ENCODE assay signal across 1 cellular context in genomic region chrX:6021316-6022091, GRCh38.
TF ChIP-seq lines count a peak whose summit lies in the region.

No MANE protein-coding gene starts in this region.

TF ChIP-seq in H1, 55 proteins besides CTCF, POLR2A, EP300 and RAD21 (continued from another document):
- no peak for TF ChIP-seq ATF3 (IDR thresholded peaks at IDR 0.05; ENCODE audit: insufficient read depth, low read depth, low read length)
- TF ChIP-seq CEBPB (IDR thresholded peaks at IDR 0.05; ENCODE audit: low read depth, low read length), result no peak
TF ChIP-seq in H1: peak in this region for 0.
